In genomic region chr15:90004252-90004651, GRCh38 we compare ENCODE assay signal across 1 cellular context.
TF ChIP-seq lines count a peak whose summit lies in the region.

No MANE protein-coding gene starts in this region.

TF ChIP-seq in A549, 52 proteins besides CTCF, POLR2A, EP300 and RAD21 (continued from another document):
- TF ChIP-seq HMGXB4 (CRISPR knock-in tag; IDR thresholded peaks at IDR 0.05; ENCODE audit: borderline replicate concordance): no peak
- no peak for TF ChIP-seq CHD4 (IDR thresholded peaks at IDR 0.05; ENCODE audit: borderline replicate concordance)
- TF ChIP-seq TP53 (CRISPR knock-in tag; IDR thresholded peaks at IDR 0.05): no peak
- no peak for TF ChIP-seq E2F6 (IDR thresholded peaks at IDR 0.05; ENCODE audit: borderline replicate concordance, low read depth)
- TF ChIP-seq NPAS2 (CRISPR knock-in tag; IDR thresholded peaks at IDR 0.05; ENCODE audit: borderline replicate concordance): no peak
- no peak for TF ChIP-seq HEYL (CRISPR knock-in tag; IDR thresholded peaks at IDR 0.05)
- TF ChIP-seq CBX2 (IDR thresholded peaks at IDR 0.05; ENCODE audit: borderline replicate concordance, low read depth): no peak
- TF ChIP-seq HOXB13 (CRISPR knock-in tag; IDR thresholded peaks at IDR 0.05; ENCODE audit: low read depth): no peak
- TF ChIP-seq USF2 (IDR thresholded peaks at IDR 0.05): no peak
TF ChIP-seq in A549: peak in this region for 0.
